Comparison of ENCODE assay signal across 23 cellular contexts in the genomic region with DNA sequence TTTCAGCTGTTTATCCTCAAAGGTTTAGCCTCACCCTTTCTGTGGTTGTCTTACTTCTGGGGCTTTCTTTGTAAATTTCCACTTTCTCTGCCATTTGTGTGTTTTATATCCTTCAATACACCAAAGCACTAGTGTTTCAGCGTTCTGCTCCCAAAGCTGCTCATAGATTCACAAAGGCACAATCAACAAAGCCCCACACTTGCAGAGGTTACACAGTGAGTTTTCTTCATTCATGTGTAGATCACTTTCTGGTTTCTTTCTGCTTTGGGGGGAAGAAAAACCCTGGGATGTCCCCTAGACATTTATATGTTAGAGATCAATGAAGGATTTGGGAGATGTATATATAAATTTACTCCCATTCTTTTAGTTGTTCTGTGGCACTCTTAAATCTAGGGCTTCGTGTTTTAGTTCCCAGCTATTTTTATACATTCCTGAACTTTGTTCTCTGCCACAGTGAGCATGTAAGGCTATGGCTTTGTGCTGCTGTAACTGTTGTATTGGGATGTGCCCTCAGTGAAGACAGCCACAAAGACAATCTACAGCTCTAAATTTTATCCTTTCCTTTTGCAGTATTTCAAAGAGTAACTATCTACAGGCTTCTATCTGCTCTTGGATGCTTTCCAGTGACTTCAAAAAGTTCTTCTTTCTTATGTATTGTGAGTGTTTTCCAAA.
"Had no signal": no experiment of that assay in that cellular context is flagged by ENCODE, and none has a peak within 500 bp of the region (broad histone marks: within the 10 kb centered on the region; RNA-seq: fewer than 3 reads in every experiment).

No MANE protein-coding gene starts in this region.

- H3K27me3 ChIP-seq: foreskin keratinocyte, stomach, suprapubic skin, tibial nerve had no signal

- H3K4me3 ChIP-seq: mucosa of descending colon, stomach, suprapubic skin, tibial nerve had no signal

- H3K9me3 ChIP-seq: mucosa of descending colon, stomach, suprapubic skin, tibial nerve had no signal

- H3K9me3 Mint-ChIP-seq: nephron progenitor cell; stimulated activated memory B cell treated with anti-CD40 and anti-IgM and Interleukin-4, amounts not matched to agents 10 μg/mL and 1 μg/mL and 100 μg/mL, for 72 hours had no signal

- H3K36me3 ChIP-seq: stomach, suprapubic skin, tibial nerve had no signal

- H3K36me3 Mint-ChIP-seq: activated naive CD8-positive, alpha-beta T cell treated with anti-CD3 and anti-CD28 coated beads for 36 hours; memory B cell; stimulated activated memory B cell treated with anti-CD40 and anti-IgM and Interleukin-4, amounts not matched to agents 10 μg/mL and 1 μg/mL and 100 μg/mL, for 72 hours had no signal

- H3K4me1 Mint-ChIP-seq: activated B cell treated with CpG ODN at 0.5 μM for 24 hours; activated CD4-positive, alpha-beta T cell treated with anti-CD3 and anti-CD28 coated beads for 36 hours; activated naive CD8-positive, alpha-beta T cell treated with anti-CD3 and anti-CD28 coated beads for 36 hours; central memory CD8-positive, alpha-beta T cell; memory B cell; nephron progenitor cell; stimulated activated memory B cell treated with anti-CD40 and anti-IgM and Interleukin-4, amounts not matched to agents 10 μg/mL and 1 μg/mL and 100 μg/mL, for 72 hours had no signal

- H3K27me3 Mint-ChIP-seq: activated B cell treated with CpG ODN at 0.5 μM for 24 hours; activated CD4-positive, alpha-beta T cell treated with anti-CD3 and anti-CD28 coated beads for 36 hours; activated naive CD8-positive, alpha-beta T cell treated with anti-CD3 and anti-CD28 coated beads for 36 hours; central memory CD8-positive, alpha-beta T cell; memory B cell; stimulated activated memory B cell treated with anti-CD40 and anti-IgM and Interleukin-4, amounts not matched to agents 10 μg/mL and 1 μg/mL and 100 μg/mL, for 72 hours had no signal

- H3K27ac ChIP-seq: foreskin keratinocyte, stomach, suprapubic skin, tibial nerve had no signal

- DNase-seq: activated B cell treated with CpG ODN at 0.5 μM for 24 hours; activated CD4-positive, alpha-beta T cell treated with anti-CD3 and anti-CD28 coated beads for 36 hours; activated CD4-positive, alpha-beta T cell treated with anti-CD3 and anti-CD28 coated beads, Interleukin-2, amount 50 U/mL, for 4 hours; activated CD8-positive, alpha-beta memory T cell treated with anti-CD3 and anti-CD28 coated beads, Interleukin-2, amount 50 U/mL, for 48 hours; activated naive CD4-positive, alpha-beta T cell treated with Interleukin-2 at 50 U/mL for 16 hours; activated naive CD8-positive, alpha-beta T cell treated with anti-CD3 and anti-CD28 coated beads for 36 hours; activated T-cell treated with anti-CD3 and anti-CD28 coated beads, Interleukin-2, amount 50 U/mL, for 4 hours; erythroblast; foreskin keratinocyte; left colon; mucosa of descending colon; nephron progenitor cell; small intestine; stimulated activated CD4-positive, alpha-beta T cell treated with anti-CD3 and anti-CD28 coated beads, Interleukin-15, amount 100 ng/mL, for 24 hours; stomach; T-helper 1 cell had no signal

- H3K4me1 ChIP-seq: foreskin keratinocyte, stomach, suprapubic skin, tibial nerve had no signal

- H3K27ac Mint-ChIP-seq: activated B cell treated with CpG ODN at 0.5 μM for 24 hours; activated CD4-positive, alpha-beta T cell treated with anti-CD3 and anti-CD28 coated beads for 36 hours; activated naive CD8-positive, alpha-beta T cell treated with anti-CD3 and anti-CD28 coated beads for 36 hours; activated T-helper 2 cell treated with anti-CD3 and anti-CD28 coated beads, Interferon-gamma antibody, Interleukin-2, Interleukin-4, amounts not matched to agents 10 μg/mL and 5 μg/mL and 100 μg/mL, durations not matched to agents 14 hours and 24 hours and 36 hours; memory B cell; nephron progenitor cell; stimulated activated memory B cell treated with anti-CD40 and anti-IgM and Interleukin-4, amounts not matched to agents 10 μg/mL and 1 μg/mL and 100 μg/mL, for 72 hours had no signal

- ATAC-seq: activated CD4-positive, alpha-beta T cell treated with anti-CD3 and anti-CD28 coated beads for 36 hours; activated T-cell treated with anti-CD3 and anti-CD28 coated beads, Interleukin-2, amount 50 U/mL, for 4 hours; foreskin keratinocyte; left colon; mucosa of descending colon; sciatic nerve; stimulated activated memory B cell treated with anti-CD40 and anti-IgM and Interleukin-4, amounts not matched to agents 10 μg/mL and 1 μg/mL and 100 μg/mL, for 72 hours had no signal

- H3K4me3 Mint-ChIP-seq: activated B cell treated with CpG ODN at 0.5 μM for 24 hours; activated CD4-positive, alpha-beta T cell treated with anti-CD3 and anti-CD28 coated beads for 36 hours; activated naive CD8-positive, alpha-beta T cell treated with anti-CD3 and anti-CD28 coated beads for 36 hours; activated T-cell treated with anti-CD3 and anti-CD28 coated beads, Interleukin-2, amount 50 U/mL, for 4 hours; central memory CD8-positive, alpha-beta T cell; memory B cell; nephron progenitor cell; stimulated activated memory B cell treated with anti-CD40 and anti-IgM and Interleukin-4, amounts not matched to agents 10 μg/mL and 1 μg/mL and 100 μg/mL, for 72 hours had no signal
